8 cellular contexts compared by ENCODE assay signal in the genomic region with DNA sequence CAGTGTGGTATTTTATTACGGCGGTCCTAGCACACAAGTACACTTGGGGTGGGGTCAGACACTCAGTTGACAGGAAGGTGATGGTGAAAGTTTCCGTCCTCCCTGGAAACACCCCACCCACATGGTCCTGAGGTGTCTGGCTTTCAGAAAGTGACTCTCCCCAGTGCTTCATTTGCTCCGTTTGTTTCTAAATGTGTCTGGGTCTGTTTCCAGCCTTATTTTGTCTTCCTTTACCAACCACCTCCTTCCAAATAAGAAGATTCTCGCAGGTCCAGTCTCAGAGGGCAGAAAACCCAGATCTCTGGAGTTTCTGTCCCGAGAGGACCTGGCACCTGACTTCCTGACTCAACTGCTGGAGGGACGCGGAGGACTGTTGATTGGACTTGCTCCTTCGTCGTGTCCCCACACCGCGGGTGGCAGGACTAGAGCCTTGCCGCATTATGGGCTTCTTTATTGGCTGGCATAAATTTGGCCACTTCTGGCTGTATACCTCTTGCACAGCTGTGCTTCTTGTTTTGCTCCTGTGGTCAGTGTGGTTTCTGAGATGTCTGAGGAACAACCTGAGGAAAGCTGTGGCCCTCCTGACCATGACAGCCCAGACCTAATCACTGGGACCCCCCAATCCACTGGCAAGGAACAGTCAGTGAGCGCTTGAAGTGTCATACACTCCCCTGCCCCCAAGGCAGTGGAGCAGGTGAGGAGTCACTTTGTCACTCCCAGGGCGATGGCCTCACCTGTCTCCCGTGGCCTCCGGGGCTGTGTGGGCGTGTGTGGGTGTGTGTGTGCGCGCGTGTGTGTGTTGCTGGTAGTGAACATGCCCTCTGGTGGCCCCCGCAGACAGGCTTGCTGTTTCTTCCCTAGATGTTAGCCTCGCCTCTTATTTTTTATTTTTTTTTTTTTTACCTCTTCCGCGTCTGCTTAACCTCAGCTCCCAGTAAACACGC. TPM values are rescaled to one million over a fixed set of nuclear protein-coding genes. Genes with fewer than 3 reads are reported as not detected.
A peak's percentile ranks its signal among the peaks of the same experiment; 100 is the strongest.
DNase-seq lines count a peak whose midpoint lies in the region; ATAC-seq and TF ChIP-seq lines count a peak whose summit lies in the region.

No MANE protein-coding gene starts in this region.

- H3K36me3 ChIP-seq in esophagus squamous epithelium (no peaks in the 10 kb centered on the region), PC-3 (ENCODE audit: low read depth, low read length) (no peaks in the 10 kb centered on the region), prostate gland (no peaks in the 10 kb centered on the region)

- no peaks in the 10 kb centered on the region for H3F3A ChIP-seq in PC-3 (ENCODE audit: low read length, unreplicated experiment)

- H3K9me3 ChIP-seq in esophagus squamous epithelium (no peaks in the 10 kb centered on the region), PC-3 (ENCODE audit: low read length) (no peaks in the 10 kb centered on the region), prostate gland (no peaks in the 10 kb centered on the region)

- CTCF ChIA-PET in PC-3 (lab: Charles Lee): no interaction called here

- peak; percentile 26 for ATAC-seq in GM19455 (IDR thresholded peaks at IDR 0.05; ENCODE audit: unreplicated experiment)
- no peak for ATAC-seq in PC-3

- H3K4me3 ChIP-seq in NB4 (ENCODE audit: low read depth, low read length) (no peak overlapping the region), esophagus squamous epithelium (no peak overlapping the region), PC-3 (ENCODE audit: low read length) (no peak overlapping the region), prostate gland (no peak overlapping the region)

- no peaks in the 10 kb centered on the region for H3K9me2 ChIP-seq in PC-3 (replicated peaks; ENCODE audit: low read length)

- H2AFZ ChIP-seq in PC-3 (ENCODE audit: low read length): no peak overlapping the region

- H3K4me1 ChIP-seq in esophagus squamous epithelium (no peaks in the 10 kb centered on the region), PC-3 (ENCODE audit: insufficient read depth, low read length) (no peaks in the 10 kb centered on the region), prostate gland (replicated peaks) (no peaks in the 10 kb centered on the region)

- POLR2A ChIA-PET in PC-3 (lab: Charles Lee; ENCODE audit: unreplicated experiment): no interaction called here

- H3K27ac ChIP-seq in esophagus squamous epithelium (peak overlapping the region in 1 of 4 donors; percentile 34), PC-3 (ENCODE audit: low read length) (no peak overlapping the region), prostate gland (no peak overlapping the region)

- peak; percentile 45 for DNase-seq in NB4 (ENCODE audit: low read depth)
- peak; percentile 59 for DNase-seq in activated gamma-delta T cell treated with anti-CD3 and anti-CD28 coated beads, Interleukin-2, amount 50 U/mL, for 16 hours (ENCODE audit: low read depth)
- peak; percentile 40 to 63 (median 63) for DNase-seq in stimulated activated CD4-positive, alpha-beta T cell treated with anti-CD3 and anti-CD28 coated beads, TNF-alpha, amount 100 ng/mL, for 1 hour (ENCODE audit: low read depth in 3 of 3, low spot score in 1 of 3)
- no peak for DNase-seq in esophagus squamous epithelium (lab: John Stamatoyannopoulos, UW)
- DNase-seq in occipital lobe (lab: John Stamatoyannopoulos, UW): no peak
- no peak for DNase-seq in PC-3
- no peak for DNase-seq in prostate gland (ENCODE audit: low spot score)

- WGBS in esophagus squamous epithelium, 2 donors: 69 to 75% methylated on average over 17 to 20 of the region's 26 CpGs
- 87% methylated on average over 26 of the region's 26 CpGs for WGBS in prostate gland

- no peak for TF ChIP-seq CTCF in NB4 (IDR thresholded peaks at IDR 0.05; ENCODE audit: low read depth, low read length)
- TF ChIP-seq CTCF in esophagus squamous epithelium (IDR thresholded peaks at IDR 0.05): no peak
- no peak for TF ChIP-seq CTCF in PC-3 (conservative IDR thresholded peaks at IDR 0.05; ENCODE audit: low read depth, low read length)
- TF ChIP-seq CTCF in prostate gland (IDR thresholded peaks at IDR 0.05): no peak

- H3K79me2 ChIP-seq in PC-3 (ENCODE audit: low read length): no peaks in the 10 kb centered on the region

- TF ChIP-seq POLR2A in NB4 (IDR thresholded peaks at IDR 0.05; ENCODE audit: extremely low read depth, insufficient read length) (no peak), esophagus squamous epithelium (IDR thresholded peaks at IDR 0.05) (peak in 1 of 4 donors; percentile 13), prostate gland (IDR thresholded peaks at IDR 0.05) (no peak)

- intact Hi-C loops in esophagus squamous epithelium (cut with DNase I) (no loop called here), PC-3 (cut with micrococcal nuclease) (no loop called here), prostate gland (cut with DNase I) (no loop called here)

- BruUV-seq in PC-3 (replicated peaks; lab: Mats Ljungman, UMichigan): no TSS peak

- no peaks in the 10 kb centered on the region for H4K20me1 ChIP-seq in PC-3 (ENCODE audit: low read length)

- no peak overlapping the region for H3K4me2 ChIP-seq in PC-3 (ENCODE audit: low read length)

- H3K9ac ChIP-seq in PC-3 (ENCODE audit: low read length): no peak overlapping the region

- H3K27me3 ChIP-seq in esophagus squamous epithelium (no peaks in the 10 kb centered on the region), PC-3 (ENCODE audit: low read length) (no peaks in the 10 kb centered on the region), prostate gland (replicated peaks; ENCODE audit: insufficient read depth) (no peaks in the 10 kb centered on the region)

RNA-seq across cellular contexts. Expression of a gene that starts 45.6 kb away (rescaled TPM):
- total RNA-seq in esophagus squamous epithelium (10 to 100 TPM; 13.5 to 26.5 (median 21.4) TPM), occipital lobe (104 TPM), PC-3 (2014; rRNA removed) (13.2 and 15.8 TPM in 2 replicates), prostate gland (10 to 100 TPM; 29.2 to 54.0 TPM)

Comparison
In these comparisons a context has a peak if more than half of its experiments do, and no peak if none do; other contexts are left out.
1. DNase-seq: peak in NB4 (single experiment), activated gamma-delta T cell treated with anti-CD3 and anti-CD28 coated beads, Interleukin-2, amount 50 U/mL, for 16 hours (single experiment) and stimulated activated CD4-positive, alpha-beta T cell treated with anti-CD3 and anti-CD28 coated beads, TNF-alpha, amount 100 ng/mL, for 1 hour (3 of 3); none in esophagus squamous epithelium (single experiment), occipital lobe (single experiment), PC-3 (single experiment) and prostate gland (single experiment).